29 cellular contexts compared by ENCODE assay signal in genomic region chr6:153831350-153832078, GRCh38.
"Had no signal": no experiment of that assay in that cellular context is flagged by ENCODE, and none has a peak within 500 bp of the region (broad histone marks: within the 10 kb centered on the region; RNA-seq: fewer than 3 reads in every experiment).

No MANE protein-coding gene starts in this region.

- H2AFZ ChIP-seq: hepatocyte had no signal

- H3K4me1 ChIP-seq: adrenal gland, ascending aorta, lower lobe of right lung, sigmoid colon, vagina had no signal

- H3K27me3 Mint-ChIP-seq: activated B cell treated with CpG ODN at 0.5 μM for 24 hours, progenitor cell of endocrine pancreas had no signal

- H3K27me3 ChIP-seq: adrenal gland, ascending aorta, brain microvascular endothelial cell, hepatocyte, sigmoid colon, testis, vagina had no signal

- H3K79me2 ChIP-seq: hepatocyte had no signal

- H3K27ac ChIP-seq: adrenal gland, ascending aorta, brain microvascular endothelial cell, hepatocyte, lower lobe of right lung, sigmoid colon, testis, vagina had no signal

- H3K27ac Mint-ChIP-seq: activated B cell treated with CpG ODN at 0.5 μM for 24 hours; activated CD4-positive, alpha-beta T cell treated with anti-CD3 and anti-CD28 coated beads for 36 hours; activated naive CD8-positive, alpha-beta T cell; activated T-helper 2 cell treated with anti-CD3 and anti-CD28 coated beads, Interferon-gamma antibody, Interleukin-2, Interleukin-4, amounts not matched to agents 10 μg/mL and 5 μg/mL and 100 μg/mL, durations not matched to agents 14 hours and 24 hours and 36 hours; naive B cell; progenitor cell of endocrine pancreas had no signal

- DNase-seq: activated B cell treated with CpG ODN at 0.5 μM for 24 hours; activated CD4-positive, alpha-beta T cell treated with anti-CD3 and anti-CD28 coated beads for 36 hours; activated CD4-positive, alpha-beta T cell treated with anti-CD3 and anti-CD28 coated beads, Interleukin-2, amount 50 U/mL, for 4 hours; activated CD8-positive, alpha-beta memory T cell treated with anti-CD3 and anti-CD28 coated beads, Interleukin-2, amount 50 U/mL, for 48 hours; activated naive CD4-positive, alpha-beta T cell; activated T-cell treated with anti-CD3 and anti-CD28 coated beads, Interleukin-2, amount 50 U/mL, for 4 hours; adrenal gland; brain microvascular endothelial cell; caudate nucleus; dermis blood vessel endothelial cell; effector CD8-positive, alpha-beta T cell; glutamatergic neuron; left colon; lower lobe of right lung; naive B cell; retina; sigmoid colon; stimulated activated CD4-positive, alpha-beta T cell treated with anti-CD3 and anti-CD28 coated beads, Interleukin-4, amount 100 ng/mL, for 1 hour; stimulated activated naive CD4-positive, alpha-beta T cell; T-helper 9 cell; testis; trophoblast cell had no signal

- H3K36me3 Mint-ChIP-seq: activated naive CD8-positive, alpha-beta T cell; naive B cell had no signal

- H3K36me3 ChIP-seq: adrenal gland, ascending aorta, brain microvascular endothelial cell, lower lobe of right lung, sigmoid colon, vagina had no signal

- H3K4me3 ChIP-seq: adrenal gland, ascending aorta, hepatocyte, lower lobe of right lung, sigmoid colon, testis, vagina had no signal

- H3K4me2 ChIP-seq: hepatocyte had no signal

- H3K4me1 Mint-ChIP-seq: activated B cell treated with CpG ODN at 0.5 μM for 24 hours; activated CD4-positive, alpha-beta T cell treated with anti-CD3 and anti-CD28 coated beads for 36 hours; naive B cell had no signal

- ATAC-seq: activated CD4-positive, alpha-beta T cell treated with anti-CD3 and anti-CD28 coated beads for 36 hours; activated T-cell treated with anti-CD3 and anti-CD28 coated beads, Interleukin-2, amount 50 U/mL, for 4 hours; esophagus mucosa; left colon; lower lobe of right lung had no signal

- H3K4me3 Mint-ChIP-seq: activated B cell treated with CpG ODN at 0.5 μM for 24 hours; activated CD4-positive, alpha-beta T cell treated with anti-CD3 and anti-CD28 coated beads for 36 hours; activated naive CD8-positive, alpha-beta T cell; activated T-cell treated with anti-CD3 and anti-CD28 coated beads, Interleukin-2, amount 50 U/mL, for 4 hours; naive B cell had no signal

- H3K9me3 Mint-ChIP-seq: activated B cell treated with CpG ODN at 0.5 μM for 24 hours; activated T-helper 2 cell treated with anti-CD3 and anti-CD28 coated beads, Interferon-gamma antibody, Interleukin-2, Interleukin-4, amounts not matched to agents 10 μg/mL and 5 μg/mL and 100 μg/mL, durations not matched to agents 14 hours and 24 hours and 36 hours had no signal

- H3K9me3 ChIP-seq: adrenal gland, ascending aorta, lower lobe of right lung, sigmoid colon, testis, vagina had no signal
